1 cellular context compared by ENCODE assay signal in the genomic region with DNA sequence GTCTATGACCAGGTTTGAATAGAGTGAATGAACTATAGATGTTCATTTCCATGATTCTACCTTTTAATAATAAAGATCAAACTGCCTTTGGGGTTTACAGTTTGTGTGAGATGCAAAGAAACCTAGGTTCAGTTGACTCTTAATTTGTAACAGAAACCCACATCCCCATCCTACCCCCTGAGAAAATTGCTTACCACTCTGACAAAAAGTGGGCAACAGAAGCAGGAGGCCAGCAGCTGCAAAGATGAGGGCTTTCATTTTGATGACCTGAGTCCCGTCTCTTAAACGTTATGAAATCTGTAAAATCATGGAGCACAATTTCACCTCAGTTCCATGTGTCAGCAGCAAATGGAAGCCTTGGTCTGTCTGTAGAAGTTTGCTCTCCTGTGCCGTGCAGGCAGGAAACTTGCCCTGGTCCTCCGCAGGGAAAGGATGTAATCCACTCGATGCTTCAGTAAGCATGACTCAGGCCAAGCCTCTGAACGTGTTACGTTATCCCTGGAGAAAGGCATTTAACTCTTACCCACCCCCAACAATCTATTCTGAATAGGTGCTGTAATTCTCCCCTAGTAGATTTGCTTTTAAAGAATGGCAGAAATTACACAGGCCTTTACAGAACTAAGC.
TF ChIP-seq lines count a peak whose summit lies in the region.

A gene with protein sequence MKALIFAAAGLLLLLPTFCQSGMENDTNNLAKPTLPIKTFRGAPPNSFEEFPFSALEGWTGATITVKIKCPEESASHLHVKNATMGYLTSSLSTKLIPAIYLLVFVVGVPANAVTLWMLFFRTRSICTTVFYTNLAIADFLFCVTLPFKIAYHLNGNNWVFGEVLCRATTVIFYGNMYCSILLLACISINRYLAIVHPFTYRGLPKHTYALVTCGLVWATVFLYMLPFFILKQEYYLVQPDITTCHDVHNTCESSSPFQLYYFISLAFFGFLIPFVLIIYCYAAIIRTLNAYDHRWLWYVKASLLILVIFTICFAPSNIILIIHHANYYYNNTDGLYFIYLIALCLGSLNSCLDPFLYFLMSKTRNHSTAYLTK (minus strand): TSS at position 431 of the 624 bp plus-strand sequence. CDS start 173 bp downstream, at position 258.

TF ChIP-seq in GM23338, 12 proteins besides CTCF, POLR2A, EP300 and RAD21 (continued from another document):
- TF ChIP-seq ZNF331 (CRISPR knock-in tag; IDR thresholded peaks at IDR 0.05; ENCODE audit: low read depth): no peak
- TF ChIP-seq, protein P1, sequence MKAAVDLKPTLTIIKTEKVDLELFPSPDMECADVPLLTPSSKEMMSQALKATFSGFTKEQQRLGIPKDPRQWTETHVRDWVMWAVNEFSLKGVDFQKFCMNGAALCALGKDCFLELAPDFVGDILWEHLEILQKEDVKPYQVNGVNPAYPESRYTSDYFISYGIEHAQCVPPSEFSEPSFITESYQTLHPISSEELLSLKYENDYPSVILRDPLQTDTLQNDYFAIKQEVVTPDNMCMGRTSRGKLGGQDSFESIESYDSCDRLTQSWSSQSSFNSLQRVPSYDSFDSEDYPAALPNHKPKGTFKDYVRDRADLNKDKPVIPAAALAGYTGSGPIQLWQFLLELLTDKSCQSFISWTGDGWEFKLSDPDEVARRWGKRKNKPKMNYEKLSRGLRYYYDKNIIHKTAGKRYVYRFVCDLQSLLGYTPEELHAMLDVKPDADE (IDR thresholded peaks at IDR 0.05): no peak
- TF ChIP-seq, protein P2, sequence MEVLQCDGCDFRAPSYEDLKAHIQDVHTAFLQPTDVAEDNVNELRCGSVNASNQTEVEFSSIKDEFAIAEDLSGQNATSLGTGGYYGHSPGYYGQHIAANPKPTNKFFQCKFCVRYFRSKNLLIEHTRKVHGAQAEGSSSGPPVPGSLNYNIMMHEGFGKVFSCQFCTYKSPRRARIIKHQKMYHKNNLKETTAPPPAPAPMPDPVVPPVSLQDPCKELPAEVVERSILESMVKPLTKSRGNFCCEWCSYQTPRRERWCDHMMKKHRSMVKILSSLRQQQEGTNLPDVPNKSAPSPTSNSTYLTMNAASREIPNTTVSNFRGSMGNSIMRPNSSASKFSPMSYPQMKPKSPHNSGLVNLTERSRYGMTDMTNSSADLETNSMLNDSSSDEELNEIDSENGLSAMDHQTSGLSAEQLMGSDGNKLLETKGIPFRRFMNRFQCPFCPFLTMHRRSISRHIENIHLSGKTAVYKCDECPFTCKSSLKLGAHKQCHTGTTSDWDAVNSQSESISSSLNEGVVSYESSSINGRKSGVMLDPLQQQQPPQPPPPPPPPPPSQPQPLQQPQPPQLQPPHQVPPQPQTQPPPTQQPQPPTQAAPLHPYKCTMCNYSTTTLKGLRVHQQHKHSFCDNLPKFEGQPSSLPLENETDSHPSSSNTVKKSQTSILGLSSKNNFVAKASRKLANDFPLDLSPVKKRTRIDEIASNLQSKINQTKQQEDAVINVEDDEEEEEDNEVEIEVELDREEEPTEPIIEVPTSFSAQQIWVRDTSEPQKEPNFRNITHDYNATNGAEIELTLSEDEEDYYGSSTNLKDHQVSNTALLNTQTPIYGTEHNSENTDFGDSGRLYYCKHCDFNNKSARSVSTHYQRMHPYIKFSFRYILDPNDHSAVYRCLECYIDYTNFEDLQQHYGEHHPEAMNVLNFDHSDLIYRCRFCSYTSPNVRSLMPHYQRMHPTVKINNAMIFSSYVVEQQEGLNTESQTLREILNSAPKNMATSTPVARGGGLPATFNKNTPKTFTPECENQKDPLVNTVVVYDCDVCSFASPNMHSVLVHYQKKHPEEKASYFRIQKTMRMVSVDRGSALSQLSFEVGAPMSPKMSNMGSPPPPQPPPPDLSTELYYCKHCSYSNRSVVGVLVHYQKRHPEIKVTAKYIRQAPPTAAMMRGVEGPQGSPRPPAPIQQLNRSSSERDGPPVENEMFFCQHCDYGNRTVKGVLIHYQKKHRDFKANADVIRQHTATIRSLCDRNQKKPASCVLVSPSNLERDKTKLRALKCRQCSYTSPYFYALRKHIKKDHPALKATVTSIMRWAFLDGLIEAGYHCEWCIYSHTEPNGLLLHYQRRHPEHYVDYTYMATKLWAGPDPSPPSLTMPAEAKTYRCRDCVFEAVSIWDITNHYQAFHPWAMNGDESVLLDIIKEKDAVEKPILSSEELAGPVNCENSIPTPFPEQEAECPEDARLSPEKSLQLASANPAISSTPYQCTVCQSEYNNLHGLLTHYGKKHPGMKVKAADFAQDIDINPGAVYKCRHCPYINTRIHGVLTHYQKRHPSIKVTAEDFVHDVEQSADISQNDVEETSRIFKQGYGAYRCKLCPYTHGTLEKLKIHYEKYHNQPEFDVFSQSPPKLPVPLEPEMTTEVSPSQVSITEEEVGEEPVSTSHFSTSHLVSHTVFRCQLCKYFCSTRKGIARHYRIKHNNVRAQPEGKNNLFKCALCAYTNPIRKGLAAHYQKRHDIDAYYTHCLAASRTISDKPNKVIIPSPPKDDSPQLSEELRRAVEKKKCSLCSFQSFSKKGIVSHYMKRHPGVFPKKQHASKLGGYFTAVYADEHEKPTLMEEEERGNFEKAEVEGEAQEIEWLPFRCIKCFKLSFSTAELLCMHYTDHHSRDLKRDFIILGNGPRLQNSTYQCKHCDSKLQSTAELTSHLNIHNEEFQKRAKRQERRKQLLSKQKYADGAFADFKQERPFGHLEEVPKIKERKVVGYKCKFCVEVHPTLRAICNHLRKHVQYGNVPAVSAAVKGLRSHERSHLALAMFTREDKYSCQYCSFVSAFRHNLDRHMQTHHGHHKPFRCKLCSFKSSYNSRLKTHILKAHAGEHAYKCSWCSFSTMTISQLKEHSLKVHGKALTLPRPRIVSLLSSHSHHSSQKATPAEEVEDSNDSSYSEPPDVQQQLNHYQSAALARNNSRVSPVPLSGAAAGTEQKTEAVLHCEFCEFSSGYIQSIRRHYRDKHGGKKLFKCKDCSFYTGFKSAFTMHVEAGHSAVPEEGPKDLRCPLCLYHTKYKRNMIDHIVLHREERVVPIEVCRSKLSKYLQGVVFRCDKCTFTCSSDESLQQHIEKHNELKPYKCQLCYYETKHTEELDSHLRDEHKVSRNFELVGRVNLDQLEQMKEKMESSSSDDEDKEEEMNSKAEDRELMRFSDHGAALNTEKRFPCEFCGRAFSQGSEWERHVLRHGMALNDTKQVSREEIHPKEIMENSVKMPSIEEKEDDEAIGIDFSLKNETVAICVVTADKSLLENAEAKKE (CRISPR knock-in tag; IDR thresholded peaks at IDR 0.05): no peak
- no peak for TF ChIP-seq POLR2AphosphoS5 (IDR thresholded peaks at IDR 0.05; ENCODE audit: low read depth)
- no peak for TF ChIP-seq EZH2phosphoT487 (IDR thresholded peaks at IDR 0.05; ENCODE audit: unreplicated experiment)
- no peak for TF ChIP-seq STAT1 (IDR thresholded peaks at IDR 0.05; ENCODE audit: unreplicated experiment)
- no peak for TF ChIP-seq EZH2 (IDR thresholded peaks at IDR 0.05; ENCODE audit: low read depth, unreplicated experiment)
- no peak for TF ChIP-seq JUNB (IDR thresholded peaks at IDR 0.05; ENCODE audit: unreplicated experiment)
